ENCODE assay signal across 8 cellular contexts in the genomic region with DNA sequence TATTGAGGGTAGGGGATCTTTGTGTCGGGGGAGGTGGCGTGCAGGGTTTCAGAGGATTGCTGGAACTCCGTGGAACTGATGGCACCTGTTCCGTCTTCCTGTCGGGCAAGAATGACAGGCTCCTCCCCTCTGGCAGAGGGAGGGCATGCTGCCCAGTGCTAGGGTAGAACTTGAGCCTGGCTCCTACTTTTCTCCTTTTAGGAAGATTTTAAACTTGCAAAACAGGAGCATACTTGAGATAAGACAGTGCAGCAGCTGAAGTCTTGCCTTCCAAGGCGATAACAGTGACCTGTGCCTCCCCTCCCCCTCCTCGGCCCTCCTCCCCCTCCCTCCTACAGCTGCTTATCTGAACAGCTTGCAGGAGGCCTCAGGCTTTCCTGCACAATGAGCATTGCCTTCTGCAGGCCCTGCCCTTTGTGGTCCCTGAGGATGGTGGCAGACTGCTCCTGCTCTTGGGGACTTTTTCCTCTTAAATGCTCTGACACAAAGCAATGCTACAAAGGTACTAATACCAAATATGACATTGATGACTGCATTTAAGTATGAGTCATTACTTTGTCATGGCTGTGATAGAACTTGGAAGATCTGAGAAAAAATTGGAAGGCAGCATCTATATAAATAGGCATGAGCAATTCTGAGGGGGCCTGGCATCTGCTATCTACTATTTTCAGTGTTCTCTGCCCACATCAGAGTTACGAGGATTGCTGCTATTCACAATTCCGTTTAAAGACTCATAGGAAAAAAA. TPM values are rescaled to one million over a fixed set of nuclear protein-coding genes. Genes with fewer than 3 reads are reported as not detected.
DNase-seq lines count a peak whose midpoint lies in the region; ATAC-seq and TF ChIP-seq lines count a peak whose summit lies in the region.

No MANE protein-coding gene starts in this region.

- intact Hi-C loops in heart left ventricle (cut with DNase I) (loop anchor here in 9 of 10 donors (1.0 to 10.0 kb wide), 19 partner anchors 51 to 397 kb away; no protein-coding TSS in a partner anchor), vagina (cut with DNase I) (loop anchor here (10.0 kb wide), 1 partner anchor 398 kb away; no protein-coding TSS in a partner anchor)

- H3K9me3 ChIP-seq in ES-I3 (ENCODE audit: control insufficient read depth, insufficient read depth, low read length) (no peaks in the 10 kb centered on the region), heart left ventricle (peaks cover 0 to under 1% (median 0%) of the 10 kb centered on the region in 12 donors), osteoblast (ENCODE audit: low read depth, low read length) (no peaks in the 10 kb centered on the region), vagina (no peaks in the 10 kb centered on the region)

- H3K4me1 ChIP-seq in ES-I3 (ENCODE audit: insufficient read depth, low read length) (peaks cover 14% of the 10 kb centered on the region), heart left ventricle (peaks cover 6 to 48% (median 33%) of the 10 kb centered on the region in 12 donors), osteoblast (ENCODE audit: insufficient read depth, low read length) (peaks cover 8% of the 10 kb centered on the region), vagina (peaks cover 34% of the 10 kb centered on the region)

- no peak for TF ChIP-seq CTCF in heart left ventricle (IDR thresholded peaks at IDR 0.05)
- no peak for TF ChIP-seq CTCF in osteoblast (IDR thresholded peaks at IDR 0.05; ENCODE audit: extremely low read depth, low read depth, low read length)
- no peak for TF ChIP-seq CTCF in vagina (IDR thresholded peaks at IDR 0.05)

- H3K27me3 Mint-ChIP-seq in activated naive CD4-positive, alpha-beta T cell treated with anti-CD3 and anti-CD28 coated beads, Interleukin-2, amount 50 U/mL, for 24 hours = peaks cover 1% of the 10 kb centered on the region

- no peak overlapping the region for H2AFZ ChIP-seq in osteoblast (ENCODE audit: low read length)

- peak in 1 of 2 donors; percentile 11 for TF ChIP-seq POLR2A in heart left ventricle (IDR thresholded peaks at IDR 0.05)
- TF ChIP-seq POLR2A in vagina (IDR thresholded peaks at IDR 0.05) = no peak

- peak overlapping the region; percentile 64 to 95 (median 86) for H3K4me3 ChIP-seq in heart left ventricle
- no peak overlapping the region for H3K4me3 ChIP-seq in osteoblast (ENCODE audit: insufficient read depth, low read length)
- H3K4me3 ChIP-seq in vagina = peak overlapping the region; percentile 74 to 89

- peaks cover 30% of the 10 kb centered on the region for H3K4me1 Mint-ChIP-seq in activated naive CD4-positive, alpha-beta T cell treated with anti-CD3 and anti-CD28 coated beads, Interleukin-2, amount 50 U/mL, for 24 hours

- peak overlapping the region; percentile 71 for H3K27ac Mint-ChIP-seq in activated naive CD4-positive, alpha-beta T cell treated with anti-CD3 and anti-CD28 coated beads, Interleukin-2, amount 50 U/mL, for 24 hours

- peak in 1 of 4 donors; percentile 7 for ATAC-seq in heart left ventricle
- ATAC-seq in GM21360 (IDR thresholded peaks at IDR 0.05; ENCODE audit: unreplicated experiment) = no peak

- H4K20me1 ChIP-seq in osteoblast (ENCODE audit: insufficient read depth, low read length) = no peaks in the 10 kb centered on the region

- H3K36me3 ChIP-seq in ES-I3 (ENCODE audit: insufficient read depth, low read length) (no peaks in the 10 kb centered on the region), heart left ventricle (peaks cover 0 to 3% (median 0%) of the 10 kb centered on the region in 9 donors), osteoblast (ENCODE audit: insufficient read depth, low read length) (no peaks in the 10 kb centered on the region), vagina (no peaks in the 10 kb centered on the region)

- DNase-seq in NCI-H2196 (lab: John Stamatoyannopoulos, UW; ENCODE audit: unreplicated experiment) (peak; percentile 48), heart left ventricle (peak in 4 of 5 donors; percentile 37 to 52 (median 46)), osteoblast (ENCODE audit: insufficient read length, low spot score, missing footprints) (peak; percentile 80), vagina (ENCODE audit: extremely low spot score in 2 of 2) (no peak), HuH-7 (ENCODE audit: low spot score) (no peak)

- no peaks in the 10 kb centered on the region for H3K9me3 Mint-ChIP-seq in activated naive CD4-positive, alpha-beta T cell treated with anti-CD3 and anti-CD28 coated beads, Interleukin-2, amount 50 U/mL, for 24 hours

- 18 to 34% (median 30%) methylated on average over 9 of the region's 9 CpGs for WGBS in heart left ventricle, 4 donors

- H3K79me2 ChIP-seq in osteoblast (ENCODE audit: insufficient read depth, low read length) = no peaks in the 10 kb centered on the region

- H3K27me3 ChIP-seq in heart left ventricle = no peaks in the 10 kb centered on the region
- H3K27me3 ChIP-seq in osteoblast (ENCODE audit: insufficient read depth, low read length) = peaks cover 20% of the 10 kb centered on the region
- no peaks in the 10 kb centered on the region for H3K27me3 ChIP-seq in vagina

- H3K36me3 Mint-ChIP-seq in activated naive CD4-positive, alpha-beta T cell treated with anti-CD3 and anti-CD28 coated beads, Interleukin-2, amount 50 U/mL, for 24 hours = no peaks in the 10 kb centered on the region

- H3K27ac ChIP-seq in heart left ventricle = peak overlapping the region; percentile 87 to 98 (median 95)
- no peak overlapping the region for H3K27ac ChIP-seq in osteoblast (ENCODE audit: low read depth, low read length)
- H3K27ac ChIP-seq in vagina = peak overlapping the region; percentile 93

- H3K9ac ChIP-seq in ES-I3 (ENCODE audit: low read depth, low read length) = peak overlapping the region; percentile 92

- H3K4me2 ChIP-seq in osteoblast (ENCODE audit: insufficient read depth, low read length) = no peak overlapping the region

- H3K4me3 Mint-ChIP-seq in activated naive CD4-positive, alpha-beta T cell treated with anti-CD3 and anti-CD28 coated beads, Interleukin-2, amount 50 U/mL, for 24 hours = peak overlapping the region; percentile 94

RNA-seq across cellular contexts. Expression of a gene that starts 1.9 kb away (rescaled TPM):
- total RNA-seq in heart left ventricle (10 to 100 TPM in 8 of 9 donors, 1 to 10 TPM in 1; 9.9 to 45.5 (median 13.2) TPM), osteoblast (under 0.01 and 0.88 TPM in 2 replicates), vagina (16.2 TPM)
- 100 to 1,000 TPM in 1 of 2 donors, 10 to 100 TPM in 1; 37.3 to 118 TPM for polyA plus RNA-seq in heart left ventricle

Comparison
In these comparisons a context has a peak if more than half of its experiments do, and no peak if none do; other contexts are left out.
1. DNase-seq: peak in NCI-H2196 (single experiment), heart left ventricle (4 of 5) and osteoblast (single experiment); none in vagina (0 of 2) and HuH-7 (single experiment).